Comparison of ENCODE assay signal across 18 cellular contexts in genomic region chr5:160744253-160745112, GRCh38.
"Had no signal": no experiment of that assay in that cellular context is flagged by ENCODE, and none has a peak within 500 bp of the region (broad histone marks: within the 10 kb centered on the region; RNA-seq: fewer than 3 reads in every experiment).

No MANE protein-coding gene starts in this region.

- H3K4me3 ChIP-seq: gastrocnemius medialis, pancreas, sigmoid colon, stomach, testis, upper lobe of right lung had no signal

- H3K9me3 ChIP-seq: gastrocnemius medialis, neutrophil, pancreas, sigmoid colon, stomach, testis, upper lobe of right lung had no signal

- ATAC-seq: activated CD8-positive, alpha-beta T cell treated with anti-CD3 and anti-CD28 coated beads for 36 hours; gastrocnemius medialis; left lobe of liver; pancreas; stimulated activated effector memory CD8-positive, alpha-beta T cell treated with anti-CD3 and anti-CD28 coated beads, Interleukin-12 subunit alpha, Interleukin-12 subunit beta, amount 100 ng/mL, for 72 hours; upper lobe of right lung had no signal

- H3K9me3 Mint-ChIP-seq: activated CD8-positive, alpha-beta T cell treated with anti-CD3 and anti-CD28 coated beads for 36 hours; activated naive CD8-positive, alpha-beta T cell treated with anti-CD3 and anti-CD28 coated beads, Interleukin-2, amount 10 ng/mL, durations not matched to agents 7 days and 5 days; activated T-cell treated with anti-CD3 and anti-CD28 coated beads, Interleukin-2, amount 50 U/mL, for 24 hours; activated T-helper 2 cell treated with anti-CD3 and anti-CD28 coated beads, Interferon-gamma antibody, Interleukin-2, Interleukin-4, amounts not matched to agents 10 μg/mL and 5 μg/mL and 100 μg/mL, durations not matched to agents 14 hours and 24 hours and 36 hours; stimulated activated effector memory CD8-positive, alpha-beta T cell treated with anti-CD3 and anti-CD28 coated beads, Interleukin-12 subunit alpha, Interleukin-12 subunit beta, amount 100 ng/mL, for 72 hours had no signal

- H3K4me1 Mint-ChIP-seq: stimulated activated effector memory CD8-positive, alpha-beta T cell treated with anti-CD3 and anti-CD28 coated beads, Interleukin-12 subunit alpha, Interleukin-12 subunit beta, amount 100 ng/mL, for 72 hours had no signal

- H3K27ac Mint-ChIP-seq: activated CD8-positive, alpha-beta T cell treated with anti-CD3 and anti-CD28 coated beads for 36 hours; activated naive CD8-positive, alpha-beta T cell treated with anti-CD3 and anti-CD28 coated beads, Interleukin-2, amount 10 ng/mL, durations not matched to agents 7 days and 5 days; activated T-cell treated with anti-CD3 and anti-CD28 coated beads, Interleukin-2, amount 50 U/mL, for 24 hours; activated T-helper 2 cell treated with anti-CD3 and anti-CD28 coated beads, Interferon-gamma antibody, Interleukin-2, Interleukin-4, amounts not matched to agents 10 μg/mL and 5 μg/mL and 100 μg/mL, durations not matched to agents 14 hours and 24 hours and 36 hours; stimulated activated effector memory CD8-positive, alpha-beta T cell treated with anti-CD3 and anti-CD28 coated beads, Interleukin-12 subunit alpha, Interleukin-12 subunit beta, amount 100 ng/mL, for 72 hours had no signal

- H3K36me3 ChIP-seq: gastrocnemius medialis, neutrophil, pancreas, sigmoid colon, stomach, upper lobe of right lung had no signal

- H3K27ac ChIP-seq: gastrocnemius medialis, neutrophil, pancreas, sigmoid colon, stomach, testis, upper lobe of right lung had no signal

- H3K4me1 ChIP-seq: gastrocnemius medialis, pancreas, stomach, testis, upper lobe of right lung had no signal

- DNase-seq: activated CD4-positive, alpha-beta T cell treated with anti-CD3 and anti-CD28 coated beads for 4 hours; activated CD8-positive, alpha-beta T cell treated with anti-CD3 and anti-CD28 coated beads for 36 hours; activated naive CD4-positive, alpha-beta T cell treated with Interleukin-2 at 50 U/mL for 16 hours; activated naive CD8-positive, alpha-beta T cell treated with anti-CD3 and anti-CD28 coated beads, Interleukin-2, amount 10 ng/mL, durations not matched to agents 7 days and 5 days; activated T-cell treated with anti-CD3 and anti-CD28 coated beads, Interleukin-2, amount 50 U/mL, for 24 hours; gastrocnemius medialis; head of caudate nucleus; kidney; pancreas; sigmoid colon; stimulated activated CD4-positive, alpha-beta T cell treated with anti-CD3 and anti-CD28 coated beads, Interleukin-4, amount 100 ng/mL, for 24 hours; stomach; testis; upper lobe of right lung had no signal

- H3K27me3 ChIP-seq: gastrocnemius medialis, neutrophil, pancreas, sigmoid colon, stomach, testis, upper lobe of right lung had no signal

- H3K4me3 Mint-ChIP-seq: activated CD8-positive, alpha-beta T cell treated with anti-CD3 and anti-CD28 coated beads for 36 hours; activated naive CD8-positive, alpha-beta T cell treated with anti-CD3 and anti-CD28 coated beads, Interleukin-2, amount 10 ng/mL, durations not matched to agents 7 days and 5 days; activated T-cell treated with anti-CD3 and anti-CD28 coated beads, Interleukin-2, amount 50 U/mL, for 24 hours; stimulated activated effector memory CD8-positive, alpha-beta T cell treated with anti-CD3 and anti-CD28 coated beads, Interleukin-12 subunit alpha, Interleukin-12 subunit beta, amount 100 ng/mL, for 72 hours had no signal

- H3K36me3 Mint-ChIP-seq: activated naive CD8-positive, alpha-beta T cell treated with anti-CD3 and anti-CD28 coated beads, Interleukin-2, amount 10 ng/mL, durations not matched to agents 7 days and 5 days; stimulated activated effector memory CD8-positive, alpha-beta T cell treated with anti-CD3 and anti-CD28 coated beads, Interleukin-12 subunit alpha, Interleukin-12 subunit beta, amount 100 ng/mL, for 72 hours had no signal
